Comparison of ENCODE assay signal across 1 cellular context in the genomic region with DNA sequence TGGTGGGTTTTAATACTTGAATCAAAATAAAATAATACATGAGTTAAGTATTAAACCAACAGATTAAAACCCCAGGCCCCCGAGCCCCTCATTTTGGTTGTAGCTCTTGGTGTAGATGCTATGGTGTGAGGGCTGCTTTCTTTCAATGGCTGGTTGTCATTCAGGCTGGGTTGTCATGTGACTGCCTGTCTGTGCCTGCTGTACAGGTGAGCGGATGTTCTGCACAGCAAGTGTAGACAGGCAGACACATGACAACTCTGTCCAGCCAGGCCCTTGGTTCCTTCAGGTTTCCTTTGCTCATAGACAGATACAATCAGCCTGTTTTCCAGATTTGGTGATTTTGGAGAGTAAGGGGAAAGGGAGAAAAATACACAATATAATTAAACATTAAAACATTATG.
TF ChIP-seq lines count a peak whose summit lies in the region.

No MANE protein-coding gene starts in this region.

TF ChIP-seq in SK-N-SH treated with all-trans-retinoic acid at 6 μM for 48 hours, 23 proteins besides CTCF, POLR2A, EP300 and RAD21 (continued from another document):
- TF ChIP-seq, protein P1, sequence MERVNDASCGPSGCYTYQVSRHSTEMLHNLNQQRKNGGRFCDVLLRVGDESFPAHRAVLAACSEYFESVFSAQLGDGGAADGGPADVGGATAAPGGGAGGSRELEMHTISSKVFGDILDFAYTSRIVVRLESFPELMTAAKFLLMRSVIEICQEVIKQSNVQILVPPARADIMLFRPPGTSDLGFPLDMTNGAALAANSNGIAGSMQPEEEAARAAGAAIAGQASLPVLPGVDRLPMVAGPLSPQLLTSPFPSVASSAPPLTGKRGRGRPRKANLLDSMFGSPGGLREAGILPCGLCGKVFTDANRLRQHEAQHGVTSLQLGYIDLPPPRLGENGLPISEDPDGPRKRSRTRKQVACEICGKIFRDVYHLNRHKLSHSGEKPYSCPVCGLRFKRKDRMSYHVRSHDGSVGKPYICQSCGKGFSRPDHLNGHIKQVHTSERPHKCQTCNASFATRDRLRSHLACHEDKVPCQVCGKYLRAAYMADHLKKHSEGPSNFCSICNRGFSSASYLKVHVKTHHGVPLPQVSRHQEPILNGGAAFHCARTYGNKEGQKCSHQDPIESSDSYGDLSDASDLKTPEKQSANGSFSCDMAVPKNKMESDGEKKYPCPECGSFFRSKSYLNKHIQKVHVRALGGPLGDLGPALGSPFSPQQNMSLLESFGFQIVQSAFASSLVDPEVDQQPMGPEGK (CRISPR knock-in tag; IDR thresholded peaks at IDR 0.05; ENCODE audit: borderline replicate concordance), result no peak
- TF ChIP-seq CSDC2 (CRISPR knock-in tag; IDR thresholded peaks at IDR 0.05) (no peak), ZFP3 (CRISPR knock-in tag; IDR thresholded peaks at IDR 0.05) (no peak), ARNTL (CRISPR knock-in tag; IDR thresholded peaks at IDR 0.05; ENCODE audit: borderline replicate concordance, low read depth) (no peak), OSR1 (CRISPR knock-in tag; IDR thresholded peaks at IDR 0.05) (no peak), GLIS3 (CRISPR knock-in tag; IDR thresholded peaks at IDR 0.05) (no peak), TCF4 (CRISPR knock-in tag; IDR thresholded peaks at IDR 0.05; ENCODE audit: borderline replicate concordance) (no peak), TSHZ2 (CRISPR knock-in tag; IDR thresholded peaks at IDR 0.05) (no peak), CSRNP3 (CRISPR knock-in tag; IDR thresholded peaks at IDR 0.05) (no peak), TOX (CRISPR knock-in tag; IDR thresholded peaks at IDR 0.05; ENCODE audit: borderline replicate concordance) (no peak), PPARA (CRISPR knock-in tag; IDR thresholded peaks at IDR 0.05; ENCODE audit: borderline replicate concordance) (no peak), ISL1 (CRISPR knock-in tag; IDR thresholded peaks at IDR 0.05) (no peak), ZNF8 (CRISPR knock-in tag; IDR thresholded peaks at IDR 0.05) (no peak), ZC3H10 (CRISPR knock-in tag; IDR thresholded peaks at IDR 0.05) (no peak)
- TF ChIP-seq, protein P2, sequence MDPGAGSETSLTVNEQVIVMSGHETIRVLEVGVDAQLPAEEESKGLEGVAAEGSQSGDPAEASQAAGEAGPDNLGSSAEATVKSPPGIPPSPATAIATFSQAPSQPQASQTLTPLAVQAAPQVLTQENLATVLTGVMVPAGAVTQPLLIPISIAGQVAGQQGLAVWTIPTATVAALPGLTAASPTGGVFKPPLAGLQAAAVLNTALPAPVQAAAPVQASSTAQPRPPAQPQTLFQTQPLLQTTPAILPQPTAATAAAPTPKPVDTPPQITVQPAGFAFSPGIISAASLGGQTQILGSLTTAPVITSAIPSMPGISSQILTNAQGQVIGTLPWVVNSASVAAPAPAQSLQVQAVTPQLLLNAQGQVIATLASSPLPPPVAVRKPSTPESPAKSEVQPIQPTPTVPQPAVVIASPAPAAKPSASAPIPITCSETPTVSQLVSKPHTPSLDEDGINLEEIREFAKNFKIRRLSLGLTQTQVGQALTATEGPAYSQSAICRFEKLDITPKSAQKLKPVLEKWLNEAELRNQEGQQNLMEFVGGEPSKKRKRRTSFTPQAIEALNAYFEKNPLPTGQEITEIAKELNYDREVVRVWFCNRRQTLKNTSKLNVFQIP (CRISPR knock-in tag; IDR thresholded peaks at IDR 0.05; ENCODE audit: borderline replicate concordance, low read depth), result no peak
- TF ChIP-seq, protein P3, sequence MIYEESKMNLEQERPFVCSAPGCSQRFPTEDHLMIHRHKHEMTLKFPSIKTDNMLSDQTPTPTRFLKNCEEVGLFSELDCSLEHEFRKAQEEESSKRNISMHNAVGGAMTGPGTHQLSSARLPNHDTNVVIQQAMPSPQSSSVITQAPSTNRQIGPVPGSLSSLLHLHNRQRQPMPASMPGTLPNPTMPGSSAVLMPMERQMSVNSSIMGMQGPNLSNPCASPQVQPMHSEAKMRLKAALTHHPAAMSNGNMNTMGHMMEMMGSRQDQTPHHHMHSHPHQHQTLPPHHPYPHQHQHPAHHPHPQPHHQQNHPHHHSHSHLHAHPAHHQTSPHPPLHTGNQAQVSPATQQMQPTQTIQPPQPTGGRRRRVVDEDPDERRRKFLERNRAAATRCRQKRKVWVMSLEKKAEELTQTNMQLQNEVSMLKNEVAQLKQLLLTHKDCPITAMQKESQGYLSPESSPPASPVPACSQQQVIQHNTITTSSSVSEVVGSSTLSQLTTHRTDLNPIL (CRISPR knock-in tag; IDR thresholded peaks at IDR 0.05; ENCODE audit: low read depth), result no peak
TF ChIP-seq in SK-N-SH treated with all-trans-retinoic acid at 6 μM for 48 hours: peak in this region for 0.
